In genomic region chr19:38709671-38710415, GRCh38 we compare ENCODE assay signal across 14 cellular contexts. TPM values are rescaled to one million over a fixed set of nuclear protein-coding genes. Genes with fewer than 3 reads are reported as not detected.
DNase-seq lines count a peak whose midpoint lies in the region; ATAC-seq and TF ChIP-seq lines count a peak whose summit lies in the region.
"Had no signal": no experiment of that assay in that cellular context is flagged by ENCODE, and none has a peak within 500 bp of the region (broad histone marks: within the 10 kb centered on the region; RNA-seq: fewer than 3 reads in every experiment).

No MANE protein-coding gene starts in this region.

- POLR2A ChIA-PET in activated CD4-positive, alpha-beta T cell treated with anti-CD3 and anti-CD28 coated beads, Interleukin-2, amount 10 ng/mL, durations not matched to agents 7 days and 5 days (lab: Charles Lee) = no interaction called here

- H3K9me3 Mint-ChIP-seq in activated CD4-positive, alpha-beta T cell treated with anti-CD3 and anti-CD28 coated beads, Interleukin-2, amount 10 ng/mL, durations not matched to agents 7 days and 5 days = no peaks in the 10 kb centered on the region
- H3K9me3 Mint-ChIP-seq in activated CD8-positive, alpha-beta memory T cell treated with anti-CD3 and anti-CD28 coated beads, Interleukin-2, amount 10 ng/mL, durations not matched to agents 7 days and 5 days (ENCODE audit: low read depth) = no peaks in the 10 kb centered on the region
- H3K9me3 Mint-ChIP-seq: activated T-cell treated with anti-CD3 and anti-CD28 coated beads, Interleukin-2, amount 50 U/mL, for 24 hours had no signal

- no peak overlapping the region for H2BK12ac ChIP-seq in trophoblast cell (ENCODE audit: low read length)

- no peak overlapping the region for H2AK5ac ChIP-seq in trophoblast cell (ENCODE audit: low read length)

- H3K36me3 ChIP-seq in right atrium auricular region (peaks cover 98% of the 10 kb centered on the region), trophoblast cell (ENCODE audit: control insufficient read depth in 1 of 2, insufficient read depth in 2 of 2, low read length in 2 of 2) (peaks cover 100% of the 10 kb centered on the region in 2 experiments), vagina (peaks cover 2 to 77% of the 10 kb centered on the region in 2 donors)

- no peaks in the 10 kb centered on the region for H3K79me2 ChIP-seq in trophoblast cell (ENCODE audit: control insufficient read depth, insufficient read depth, low read length, poor library complexity)

- H3K14ac ChIP-seq in trophoblast cell (ENCODE audit: low read length) = peak overlapping the region; percentile 20

- H3K9ac ChIP-seq in trophoblast cell (ENCODE audit: low read length) = no peak overlapping the region

- no peak overlapping the region for H4K12ac ChIP-seq in trophoblast cell (ENCODE audit: low read depth, low read length)

- H3K9me3 ChIP-seq in right atrium auricular region = no peaks in the 10 kb centered on the region
- H3K9me3 ChIP-seq in trophoblast cell (ENCODE audit: insufficient read depth, low read depth, low read length) = peaks cover 2% of the 10 kb centered on the region
- no peaks in the 10 kb centered on the region for H3K9me3 ChIP-seq in vagina

- H3K4me1 ChIP-seq in right atrium auricular region (peaks cover 3 to 100% of the 10 kb centered on the region in 2 donors), trophoblast cell (ENCODE audit: control insufficient read depth in 1 of 2, insufficient read depth in 2 of 2, low read length in 2 of 2) (peaks cover 18 to 23% of the 10 kb centered on the region in 2 experiments), vagina (peaks cover 67% of the 10 kb centered on the region)

- intact Hi-C loops in left ventricle myocardium superior (cut with micrococcal nuclease) (loop anchor here (10.0 kb wide), 1 partner anchor 55 kb away; no protein-coding TSS in a partner anchor), vagina (cut with DNase I) (no loop called here)

- ATAC-seq in left ventricle myocardium superior = no peak
- no peak for ATAC-seq in activated CD8-positive, alpha-beta memory T cell treated with anti-CD3 and anti-CD28 coated beads, Interleukin-2, amount 10 ng/mL, durations not matched to agents 7 days and 5 days
- ATAC-seq: activated CD4-positive, CD25-positive, alpha-beta regulatory T cell treated with anti-CD3 and anti-CD28 coated beads, Interleukin-2, amount 50 U/mL, for 24 hours had no signal

- H4K8ac ChIP-seq in trophoblast cell (ENCODE audit: low read depth, low read length) = peak overlapping the region; percentile 8

- no peak for TF ChIP-seq CTCF in right atrium auricular region (IDR thresholded peaks at IDR 0.05)
- no peak for TF ChIP-seq CTCF in vagina (IDR thresholded peaks at IDR 0.05)

- H3K27ac ChIP-seq in right atrium auricular region = peak overlapping the region; percentile 86 to 93
- H3K27ac ChIP-seq in epithelial cell of prostate = peak overlapping the region; percentile 68
- H3K27ac ChIP-seq in trophoblast cell (ENCODE audit: low read depth, low read length) = no peak overlapping the region
- peak overlapping the region; percentile 49 for H3K27ac ChIP-seq in vagina

- WGBS in trophoblast cell (ENCODE audit: extremely low coverage, insufficient coverage, insufficient read length) = no CpG with 5 or more reads among the region's 27 CpGs

- peaks cover 30% of the 10 kb centered on the region for H3K36me3 Mint-ChIP-seq in activated CD4-positive, alpha-beta T cell treated with anti-CD3 and anti-CD28 coated beads, Interleukin-2, amount 10 ng/mL, durations not matched to agents 7 days and 5 days (ENCODE audit: low read depth)
- H3K36me3 Mint-ChIP-seq in activated CD8-positive, alpha-beta memory T cell treated with anti-CD3 and anti-CD28 coated beads, Interleukin-2, amount 10 ng/mL, durations not matched to agents 7 days and 5 days = peaks cover 40% of the 10 kb centered on the region

- no peak overlapping the region for H4K91ac ChIP-seq in trophoblast cell (ENCODE audit: low read depth, low read length)

- no peak overlapping the region for H3K23ac ChIP-seq in trophoblast cell (ENCODE audit: low read length)

- H3K4me1 Mint-ChIP-seq in activated CD4-positive, alpha-beta T cell treated with anti-CD3 and anti-CD28 coated beads, Interleukin-2, amount 10 ng/mL, durations not matched to agents 7 days and 5 days = no peaks in the 10 kb centered on the region
- no peaks in the 10 kb centered on the region for H3K4me1 Mint-ChIP-seq in activated CD8-positive, alpha-beta memory T cell treated with anti-CD3 and anti-CD28 coated beads, Interleukin-2, amount 10 ng/mL, durations not matched to agents 7 days and 5 days

- peak overlapping the region; percentile 18 for H2BK5ac ChIP-seq in trophoblast cell (ENCODE audit: low read depth, low read length, poor library complexity)

- H3K4me2 ChIP-seq in trophoblast cell (ENCODE audit: low read length) = no peak overlapping the region

- peak overlapping the region; percentile 8 for H3K18ac ChIP-seq in trophoblast cell (ENCODE audit: low read length)

- H3K4me3 ChIP-seq in right atrium auricular region = no peak overlapping the region
- no peak overlapping the region for H3K4me3 ChIP-seq in trophoblast cell (ENCODE audit: low read depth, low read length)
- H3K4me3 ChIP-seq in vagina = no peak overlapping the region

- no peak overlapping the region for H2BK120ac ChIP-seq in trophoblast cell (ENCODE audit: insufficient read depth, low read length, poor library complexity)

- no peak overlapping the region for H3K4ac ChIP-seq in trophoblast cell (ENCODE audit: low read depth, low read length)

- no peak overlapping the region for H3K27ac Mint-ChIP-seq in activated CD4-positive, alpha-beta T cell treated with anti-CD3 and anti-CD28 coated beads, Interleukin-2, amount 10 ng/mL, durations not matched to agents 7 days and 5 days
- H3K27ac Mint-ChIP-seq in activated CD8-positive, alpha-beta memory T cell treated with anti-CD3 and anti-CD28 coated beads, Interleukin-2, amount 10 ng/mL, durations not matched to agents 7 days and 5 days = no peak overlapping the region

- peaks cover 7% of the 10 kb centered on the region for H3K79me1 ChIP-seq in trophoblast cell (ENCODE audit: low read length)

- H3K27me3 ChIP-seq in right atrium auricular region (no peaks in the 10 kb centered on the region), trophoblast cell (ENCODE audit: insufficient read depth, low read length) (no peaks in the 10 kb centered on the region), vagina (no peaks in the 10 kb centered on the region)

- TF ChIP-seq POLR2A in vagina (IDR thresholded peaks at IDR 0.05) = no peak

- CTCF ChIA-PET in activated CD4-positive, alpha-beta T cell treated with anti-CD3 and anti-CD28 coated beads, Interleukin-2, amount 10 ng/mL, durations not matched to agents 7 days and 5 days (lab: Charles Lee) = interaction anchor here (0.6 to 2.7 kb wide), 2 partner anchors 54 to 220 kb away, joined by 3 to 9 read pairs; partner anchors contain the start of genes MRPS12 and SARS2
- CTCF ChIA-PET in activated CD8-positive, alpha-beta memory T cell treated with anti-CD3 and anti-CD28 coated beads, Interleukin-2, amount 10 ng/mL, durations not matched to agents 7 days and 5 days (lab: Charles Lee) = interaction anchor here (2.9 kb wide), 1 partner anchor 13 kb away, joined by 8 read pairs; no protein-coding TSS in a partner anchor

- no peak overlapping the region for H2AFZ ChIP-seq in trophoblast cell (ENCODE audit: insufficient read depth, low read length, poor library complexity)

- no peak for DNase-seq in right atrium auricular region (ENCODE audit: low spot score)
- no peak for DNase-seq in left ventricle myocardium superior
- no peak for DNase-seq in epithelial cell of prostate (ENCODE audit: low read depth, low spot score)
- DNase-seq in trophoblast cell = no peak
- DNase-seq in vagina (ENCODE audit: extremely low spot score in 2 of 2) = no peak
- DNase-seq in activated CD4-positive, alpha-beta T cell treated with anti-CD3 and anti-CD28 coated beads, Interleukin-2, amount 10 ng/mL, durations not matched to agents 7 days and 5 days = no peak
- no peak for DNase-seq in activated CD8-positive, alpha-beta memory T cell treated with anti-CD3 and anti-CD28 coated beads, Interleukin-2, amount 10 ng/mL, durations not matched to agents 7 days and 5 days
- DNase-seq in stimulated activated CD4-positive, alpha-beta T cell treated with anti-CD3 and anti-CD28 coated beads, Interleukin-15, amount 100 ng/mL, for 24 hours = no peak
- DNase-seq: ACHN; activated T-cell treated with anti-CD3 and anti-CD28 coated beads, Interleukin-2, amount 50 U/mL, for 24 hours; aorta; NCI-H2029 treated with DMSO at 0.1 percent for 48 hours had no signal

- no peaks in the 10 kb centered on the region for H3K27me3 Mint-ChIP-seq in activated CD4-positive, alpha-beta T cell treated with anti-CD3 and anti-CD28 coated beads, Interleukin-2, amount 10 ng/mL, durations not matched to agents 7 days and 5 days
- H3K27me3 Mint-ChIP-seq in activated CD8-positive, alpha-beta memory T cell treated with anti-CD3 and anti-CD28 coated beads, Interleukin-2, amount 10 ng/mL, durations not matched to agents 7 days and 5 days = no peaks in the 10 kb centered on the region
- H3K27me3 Mint-ChIP-seq: activated T-cell treated with anti-CD3 and anti-CD28 coated beads, Interleukin-2, amount 50 U/mL, for 24 hours had no signal

- no peak overlapping the region for H3K4me3 Mint-ChIP-seq in activated CD4-positive, alpha-beta T cell treated with anti-CD3 and anti-CD28 coated beads, Interleukin-2, amount 10 ng/mL, durations not matched to agents 7 days and 5 days
- no peak overlapping the region for H3K4me3 Mint-ChIP-seq in activated CD8-positive, alpha-beta memory T cell treated with anti-CD3 and anti-CD28 coated beads, Interleukin-2, amount 10 ng/mL, durations not matched to agents 7 days and 5 days
- H3K4me3 Mint-ChIP-seq: activated T-cell treated with anti-CD3 and anti-CD28 coated beads, Interleukin-2, amount 50 U/mL, for 24 hours had no signal

RNA-seq across cellular contexts. Expression of gene CAPN12, which starts 34.4 kb away (rescaled TPM):
- under 1 TPM; 0.74 to 0.90 TPM for total RNA-seq in right atrium auricular region
- not detected for total RNA-seq in left ventricle myocardium superior
- polyA plus RNA-seq in trophoblast cell (2013) = 11.0 and 11.5 TPM in 2 replicates
- 9.6 TPM for total RNA-seq in vagina
- 1 to 10 TPM; 3.5 to 3.7 TPM for total RNA-seq in activated CD4-positive, alpha-beta T cell treated with anti-CD3 and anti-CD28 coated beads, Interleukin-2, amount 10 ng/mL, durations not matched to agents 7 days and 5 days
- total RNA-seq in activated CD8-positive, alpha-beta memory T cell treated with anti-CD3 and anti-CD28 coated beads, Interleukin-2, amount 10 ng/mL, durations not matched to agents 7 days and 5 days = 10 to 100 TPM in 1 of 2 experiments, 1 to 10 TPM in 1; 8.4 to 17.5 TPM
- total RNA-seq: endothelial cell of umbilical vein had no signal
